Comparison of ENCODE assay signal across 9 cellular contexts in the genomic region with DNA sequence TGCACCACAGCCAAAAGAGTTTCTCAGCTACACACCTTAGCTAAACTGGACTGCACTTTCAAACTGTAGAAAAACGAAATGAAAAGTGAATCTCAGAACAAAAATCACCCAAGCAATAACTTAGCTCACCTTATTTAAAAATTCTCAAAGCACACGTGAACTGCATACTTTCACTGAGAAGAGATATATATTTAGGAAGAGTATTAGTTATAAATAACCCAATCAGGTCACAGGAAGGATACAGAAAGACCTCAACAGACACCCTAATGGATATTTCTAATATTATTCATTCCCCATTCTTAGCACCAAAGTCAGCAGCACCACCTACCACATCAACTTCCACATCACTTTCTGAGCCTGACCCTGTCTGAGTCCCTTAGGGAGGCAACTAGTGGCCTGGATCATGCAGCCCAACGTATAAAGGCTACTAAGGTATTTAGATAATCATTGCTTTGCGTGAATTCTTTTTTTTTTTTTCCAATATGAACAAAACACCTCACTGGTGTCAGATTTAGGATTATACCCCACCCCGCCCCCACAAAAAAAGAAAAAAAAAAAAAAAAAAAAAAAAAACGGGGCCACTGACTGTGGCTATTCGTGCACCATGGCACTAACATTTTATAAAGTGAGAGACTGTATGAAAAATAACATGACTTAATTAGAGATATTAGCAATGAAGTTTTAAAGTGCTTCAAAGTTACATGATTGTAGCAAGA. TPM values are rescaled to one million over a fixed set of nuclear protein-coding genes. Genes with fewer than 3 reads are reported as not detected.
DNase-seq lines count a peak whose midpoint lies in the region; ATAC-seq, FAIRE-seq and TF ChIP-seq lines count a peak whose summit lies in the region.
"Had no signal": no experiment of that assay in that cellular context is flagged by ENCODE, and none has a peak within 500 bp of the region (broad histone marks: within the 10 kb centered on the region; RNA-seq: fewer than 3 reads in every experiment).

No MANE protein-coding gene starts in this region.

- H3K4me2 ChIP-seq in A549 = peak overlapping the region; percentile 82

- no peak overlapping the region; a peak in 1 of 6 replicates for H3K27ac ChIP-seq in A549
- no peak overlapping the region for H3K27ac ChIP-seq in brain microvascular endothelial cell

- H3K36me3 Mint-ChIP-seq in nephron progenitor cell (ENCODE audit: low read depth) = peaks cover 12% of the 10 kb centered on the region

- TF ChIP-seq EP300 in A549 (IDR thresholded peaks at IDR 0.05) = no peak

- peak overlapping the region; percentile 100 for H3K4me3 Mint-ChIP-seq in nephron progenitor cell

- TF ChIP-seq POLR2A in A549 (IDR thresholded peaks at IDR 0.05; ENCODE audit: low read length) = no peak

- no peak overlapping the region for H3K27ac Mint-ChIP-seq in nephron progenitor cell

- no peaks in the 10 kb centered on the region for H3K9me3 ChIP-seq in A549

- no peaks in the 10 kb centered on the region for H3K27me3 Mint-ChIP-seq in nephron progenitor cell (ENCODE audit: low read depth, poor library complexity)

- ATAC-seq in A549 (no peak), GM18858 (IDR thresholded peaks at IDR 0.05; ENCODE audit: unreplicated experiment) (peak; percentile 31), HG03354 (IDR thresholded peaks at IDR 0.05; ENCODE audit: poor library complexity, severe bottlenecking, unreplicated experiment) (peak; percentile 26), HG02870 (IDR thresholded peaks at IDR 0.05; ENCODE audit: unreplicated experiment) (no peak)

- H3K4me3 ChIP-seq in A549 = no peak overlapping the region
- H3K4me3 ChIP-seq in brain microvascular endothelial cell (ENCODE audit: low read depth, low read length) = no peak overlapping the region

- WGBS in A549 (ENCODE audit: missing lambda C conversion rate) = 55% methylated on average over 7 of the region's 7 CpGs

- DNase-seq in A549 (ENCODE audit: low read depth in 1 of 2, low spot score in 1 of 2) (no peak), brain microvascular endothelial cell (peak; percentile 33), nephron progenitor cell (no peak), frontal cortex (ENCODE audit: low spot score in 2 of 2) (no peak), NCI-H1694 treated with DMSO at 0.1 percent for 48 hours (lab: John Stamatoyannopoulos, UW) (no peak)

- peaks cover 26% of the 10 kb centered on the region for H3K4me1 Mint-ChIP-seq in nephron progenitor cell

- H3K36me3 ChIP-seq in brain microvascular endothelial cell (replicated peaks) = no peaks in the 10 kb centered on the region

- in situ Hi-C loops in brain microvascular endothelial cell (cut with HindIII; ENCODE audit: low pct_ligation_motif_present, low sequenced_read_pairs) = no loop called here

- H3K9me3 Mint-ChIP-seq in nephron progenitor cell = peaks cover 4% of the 10 kb centered on the region

- H3K4me1 ChIP-seq in A549 = peaks cover 33% of the 10 kb centered on the region

- POLR2A ChIA-PET in A549 (lab: Yijun Ruan, JAX) = no interaction called here

- TF ChIP-seq CTCF in A549 (IDR thresholded peaks at IDR 0.05) = no peak
- TF ChIP-seq CTCF in brain microvascular endothelial cell (IDR thresholded peaks at IDR 0.05; ENCODE audit: low read depth, low read length, missing control alignments) = no peak
- no peak for TF ChIP-seq CTCF in nephron progenitor cell (IDR thresholded peaks at IDR 0.05)

- CTCF ChIA-PET in A549 (lab: Yijun Ruan, JAX) = interaction anchor here (1.0 kb wide), 2 partner anchors 17 to 132 kb away, joined by 3 to 4 read pairs; no protein-coding TSS in a partner anchor

- no peak for FAIRE-seq in A549 (lab: Jason Lieb, UNC)
- FAIRE-seq in frontal cortex (lab: Jason Lieb, UNC) = no peak
- FAIRE-seq: islet of Langerhans had no signal

- H3K27me3 ChIP-seq in brain microvascular endothelial cell (replicated peaks) = no peaks in the 10 kb centered on the region

- no peak for TF ChIP-seq RAD21 in A549 (conservative IDR thresholded peaks at IDR 0.05 in 1 of 2, IDR thresholded peaks at IDR 0.05 in 1 of 2)

TF ChIP-seq in A549, 52 proteins besides CTCF, POLR2A, EP300 and RAD21:
- TF ChIP-seq JUN (IDR thresholded peaks at IDR 0.05) = no peak
- TF ChIP-seq ZC3H11A (IDR thresholded peaks at IDR 0.05) = no peak
- TF ChIP-seq RCOR1 (IDR thresholded peaks at IDR 0.05; ENCODE audit: low read depth, low read length) = no peak
- TF ChIP-seq EHMT2 (IDR thresholded peaks at IDR 0.05; ENCODE audit: low read depth) = no peak
- TF ChIP-seq RARB (CRISPR knock-in tag; IDR thresholded peaks at IDR 0.05) = no peak
- TF ChIP-seq CEBPB (IDR thresholded peaks at IDR 0.05) = no peak
- no peak for TF ChIP-seq HDAC2 (IDR thresholded peaks at IDR 0.05)
- no peak for TF ChIP-seq CHD4 (IDR thresholded peaks at IDR 0.05; ENCODE audit: borderline replicate concordance)
- no peak for TF ChIP-seq KDM5A (IDR thresholded peaks at IDR 0.05)
- TF ChIP-seq, protein P1, sequence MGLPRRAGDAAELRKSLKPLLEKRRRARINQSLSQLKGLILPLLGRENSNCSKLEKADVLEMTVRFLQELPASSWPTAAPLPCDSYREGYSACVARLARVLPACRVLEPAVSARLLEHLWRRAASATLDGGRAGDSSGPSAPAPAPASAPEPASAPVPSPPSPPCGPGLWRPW (IDR thresholded peaks at IDR 0.05) = no peak
- TF ChIP-seq ZNF302 (CRISPR knock-in tag; IDR thresholded peaks at IDR 0.05) = no peak

RNA-seq across cellular contexts. Expression of a gene that starts 2.6 kb away (rescaled TPM):
- polyA plus RNA-seq in A549 (2011; rRNA removed) (56.3 and 67.6 TPM in 2 replicates), A549 (2017; fragmentation: RNase III; extraction: RNeasy Plus Mini Kit Qiagen cat#74134 plus additional on column Dnase treatment) (34.3 to 36.2 TPM (median 35.8 TPM) in 3 replicates)
- 30.0 and 37.4 TPM in 2 replicates for polyA plus RNA-seq in A549 (2012; cell fraction: cytosol; rRNA removed)
- polyA plus RNA-seq in A549 (2012; cell fraction: nucleus; rRNA removed) = 18.0 and 29.4 TPM in 2 replicates
- 27.3 and 33.1 TPM in 2 replicates for polyA minus RNA-seq in A549 (2011; rRNA and poly(A)+ RNA removed)
- total RNA-seq in frontal cortex = 64.4 TPM

Comparison
In these comparisons a context has a peak if more than half of its experiments do, and no peak if none do; other contexts are left out.
1. ATAC-seq: peak in GM18858 (single experiment) and HG03354 (single experiment); none in A549 (0 of 2) and HG02870 (single experiment).